Comparison of ENCODE assay signal across 8 cellular contexts in the genomic region with DNA sequence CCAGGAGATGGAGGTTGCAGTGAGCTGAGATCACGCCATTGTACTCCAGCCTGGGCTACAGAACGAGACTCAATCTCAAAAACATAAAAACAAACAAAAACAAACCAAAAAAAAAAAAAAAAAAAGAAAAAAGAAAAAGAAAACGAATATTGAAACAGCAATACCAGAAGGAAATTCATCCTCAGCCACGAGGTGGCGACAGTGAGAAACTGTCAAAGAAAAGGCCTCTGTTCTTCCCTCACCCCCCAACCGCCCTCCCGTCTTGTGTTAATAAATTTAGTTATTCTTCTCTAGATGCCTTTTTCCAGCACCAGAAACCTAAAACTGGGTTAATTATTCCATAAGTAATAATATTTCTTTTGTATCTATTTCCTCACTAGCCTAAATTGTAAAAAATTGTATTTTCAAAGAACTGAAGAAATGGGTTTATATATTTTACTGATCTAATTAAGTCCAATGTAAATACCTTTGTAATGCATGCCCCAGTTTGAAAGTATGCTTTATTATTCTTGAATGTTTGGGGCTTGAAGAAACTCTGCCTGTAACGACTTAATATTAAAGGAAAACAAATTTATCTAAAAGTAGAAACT. TPM values are rescaled to one million over a fixed set of nuclear protein-coding genes. Genes with fewer than 3 reads are reported as not detected.
DNase-seq lines count a peak whose midpoint lies in the region; ATAC-seq and TF ChIP-seq lines count a peak whose summit lies in the region.

No MANE protein-coding gene starts in this region.

- DNase-seq in NCI-H2107 treated with DMSO at 0.1 percent for 48 hours (lab: John Stamatoyannopoulos, UW; ENCODE audit: unreplicated experiment): peak; percentile 2
- DNase-seq in NCI-H2107 (lab: John Stamatoyannopoulos, UW): no peak
- DNase-seq in activated CD4-positive, CD25-positive, alpha-beta regulatory T cell treated with anti-CD3 and anti-CD28 coated beads, Interleukin-2, amount 50 U/mL, for 72 hours: peak; percentile 55
- DNase-seq in dermis blood vessel endothelial cell: peak; percentile 59
- DNase-seq in neural progenitor cell (ENCODE audit: low spot score): peak; percentile 33
- DNase-seq in NCI-H2029 (lab: John Stamatoyannopoulos, UW): no peak

- no peak overlapping the region for H3K9ac ChIP-seq in neural progenitor cell

- H3K27ac ChIP-seq in neural progenitor cell: no peak overlapping the region

- peak; percentile 52 for TF ChIP-seq CTCF in neural progenitor cell (IDR thresholded peaks at IDR 0.05)

- peaks cover 4% of the 10 kb centered on the region for H3K27me3 Mint-ChIP-seq in neural progenitor cell (ENCODE audit: insufficient read depth, low read depth)
- peaks cover 4% of the 10 kb centered on the region for H3K27me3 Mint-ChIP-seq in activated T-helper 17 cell treated with anti-CD3 and anti-CD28 coated beads, Interleukin-2, amount 50 U/mL, for 72 hours

- no peak overlapping the region for H2AFZ ChIP-seq in neural progenitor cell (replicated peaks)

- no peak overlapping the region for H3K27ac Mint-ChIP-seq in neural progenitor cell
- no peak overlapping the region for H3K27ac Mint-ChIP-seq in activated T-helper 17 cell treated with anti-CD3 and anti-CD28 coated beads, Interleukin-2, amount 50 U/mL, for 72 hours

- no peaks in the 10 kb centered on the region for H3F3A ChIP-seq in neural progenitor cell (ENCODE audit: low read depth)

- H3K4me3 Mint-ChIP-seq in neural progenitor cell: no peak overlapping the region
- H3K4me3 Mint-ChIP-seq in activated T-helper 17 cell treated with anti-CD3 and anti-CD28 coated beads, Interleukin-2, amount 50 U/mL, for 72 hours: no peak overlapping the region

- no peaks in the 10 kb centered on the region for H3K79me2 ChIP-seq in neural progenitor cell (ENCODE audit: low read depth)

- no peaks in the 10 kb centered on the region for H3K9me3 ChIP-seq in neural progenitor cell (ENCODE audit: low read depth)

- no peaks in the 10 kb centered on the region for H3K36me3 ChIP-seq in neural progenitor cell

- H3K4me3 ChIP-seq in neural progenitor cell: no peak overlapping the region

- H3K4me1 Mint-ChIP-seq in neural progenitor cell: no peaks in the 10 kb centered on the region
- no peaks in the 10 kb centered on the region for H3K4me1 Mint-ChIP-seq in activated T-helper 17 cell treated with anti-CD3 and anti-CD28 coated beads, Interleukin-2, amount 50 U/mL, for 72 hours

- H3K27me3 ChIP-seq in neural progenitor cell: no peaks in the 10 kb centered on the region

- H4K20me1 ChIP-seq in neural progenitor cell (ENCODE audit: low read depth): no peaks in the 10 kb centered on the region

- peak; percentile 65 for ATAC-seq in HG03280 (IDR thresholded peaks at IDR 0.05; ENCODE audit: unreplicated experiment)
- ATAC-seq in activated T-helper 17 cell treated with anti-CD3 and anti-CD28 coated beads, Interleukin-2, amount 50 U/mL, for 72 hours (replicated peaks): no peak

- no peaks in the 10 kb centered on the region for H3K4me1 ChIP-seq in neural progenitor cell

- H3K4me2 ChIP-seq in neural progenitor cell: no peak overlapping the region

- H3K36me3 Mint-ChIP-seq in neural progenitor cell: no peaks in the 10 kb centered on the region
- H3K36me3 Mint-ChIP-seq in activated T-helper 17 cell treated with anti-CD3 and anti-CD28 coated beads, Interleukin-2, amount 50 U/mL, for 72 hours (ENCODE audit: low read depth): no peaks in the 10 kb centered on the region

- H3K9me3 Mint-ChIP-seq in neural progenitor cell: peaks cover 26% of the 10 kb centered on the region
- peaks cover under 1% of the 10 kb centered on the region for H3K9me3 Mint-ChIP-seq in activated T-helper 17 cell treated with anti-CD3 and anti-CD28 coated beads, Interleukin-2, amount 50 U/mL, for 72 hours

RNA-seq across cellular contexts. Expression of a gene that starts 38.6 kb away (rescaled TPM):
- total RNA-seq in dermis blood vessel endothelial cell: 16.2 and 17.2 TPM in 2 replicates
- total RNA-seq in neural progenitor cell (ENCODE audit: low replicate concordance): 8.0 and 16.3 TPM in 2 replicates
- 1 to 10 TPM; 5.1 to 7.5 TPM for total RNA-seq in activated T-helper 17 cell treated with anti-CD3 and anti-CD28 coated beads, Interleukin-2, amount 50 U/mL, for 72 hours

RNA-seq across cellular contexts. Expression of a gene that starts 41.4 kb away (rescaled TPM):
- total RNA-seq in dermis blood vessel endothelial cell (8.2 and 8.7 TPM in 2 replicates), neural progenitor cell (ENCODE audit: low replicate concordance) (10.7 and 17.6 TPM in 2 replicates)
- 1 to 10 TPM; 3.7 to 4.3 TPM for total RNA-seq in activated T-helper 17 cell treated with anti-CD3 and anti-CD28 coated beads, Interleukin-2, amount 50 U/mL, for 72 hours

Comparison
In these comparisons a context has a peak if more than half of its experiments do, and no peak if none do; other contexts are left out.
1. DNase-seq: peak in NCI-H2107 treated with DMSO at 0.1 percent for 48 hours (single experiment), activated CD4-positive, CD25-positive, alpha-beta regulatory T cell treated with anti-CD3 and anti-CD28 coated beads, Interleukin-2, amount 50 U/mL, for 72 hours (single experiment), dermis blood vessel endothelial cell (single experiment) and neural progenitor cell (single experiment); none in NCI-H2107 (single experiment) and NCI-H2029 (single experiment).